In genomic region chr4:9898596-9899345, GRCh38 we compare ENCODE assay signal across 9 cellular contexts.
DNase-seq lines count a peak whose midpoint lies in the region; ATAC-seq, FAIRE-seq and TF ChIP-seq lines count a peak whose summit lies in the region.
"Had no signal": no experiment of that assay in that cellular context is flagged by ENCODE, and none has a peak within 500 bp of the region (broad histone marks: within the 10 kb centered on the region; RNA-seq: fewer than 3 reads in every experiment).

No MANE protein-coding gene starts in this region.

- no peaks in the 10 kb centered on the region for H4K20me1 ChIP-seq in K562 (replicated peaks; ENCODE audit: control insufficient read depth, insufficient read depth, low read length)
- H4K20me1 ChIP-seq in keratinocyte (ENCODE audit: control insufficient read depth, extremely low read depth, insufficient read depth, low read length), result no peaks in the 10 kb centered on the region

- CTCF ChIA-PET in K562 (lab: Yijun Ruan, JAX; ENCODE audit: low intra/inter-chr PET ratio), result interaction anchor here (1.0 kb wide), 1 partner anchor 116 kb away, joined by 4 read pairs; no protein-coding TSS in a partner anchor

- no peak overlapping the region for H2AFZ ChIP-seq in K562 (ENCODE audit: low read depth, low read length)
- no peak overlapping the region for H2AFZ ChIP-seq in keratinocyte (ENCODE audit: control insufficient read depth, low read length)

- H3K9ac ChIP-seq in K562 (ENCODE audit: insufficient read depth in 1 of 2, low read depth in 2 of 2, low read length in 2 of 2) (no peak overlapping the region), keratinocyte (ENCODE audit: control insufficient read depth, extremely low read depth, insufficient read depth, low read length) (no peak overlapping the region)

- H3K4me2 ChIP-seq in K562 (ENCODE audit: insufficient read depth, low read length), result no peak overlapping the region
- no peak overlapping the region for H3K4me2 ChIP-seq in keratinocyte (ENCODE audit: control insufficient read depth, extremely low read depth, insufficient read depth, low read depth, low read length)

- POLR2A ChIA-PET in K562 (lab: Yijun Ruan, JAX), result interaction anchor here (0.6 to 1.0 kb wide), 2 partner anchors 16 to 174 kb away, joined by 4 read pairs; no protein-coding TSS in a partner anchor

- dilution Hi-C loops in keratinocyte (cut with MboI; ENCODE audit: extremely low pct_ligation_motif_present, low sequenced_read_pairs), result no loop called here

- H3K9me1 ChIP-seq in K562 (ENCODE audit: control insufficient read depth, insufficient read depth, low read length) (no peaks in the 10 kb centered on the region), keratinocyte (ENCODE audit: control insufficient read depth, extremely low read depth, insufficient read depth, low read length) (no peaks in the 10 kb centered on the region)

- TF ChIP-seq CTCF in K562 (IDR thresholded peaks at IDR 0.05 in 2 of 3, conservative IDR thresholded peaks at IDR 0.05 in 1 of 3; ENCODE audit: insufficient read depth in 2 of 3, low read depth in 1 of 3, low read length in 3 of 3) (peak; percentile 53 to 66 (median 66)), keratinocyte (optimal IDR thresholded peaks at IDR 0.05 in 1 of 3, IDR thresholded peaks at IDR 0.05 in 1 of 3, conservative IDR thresholded peaks at IDR 0.05 in 1 of 3; ENCODE audit: extremely low read depth in 1 of 3, insufficient read depth in 2 of 3, low read length in 3 of 3) (peak in 2 of 3 experiments; percentile 27 to 40)

- BruUV-seq in K562 (replicated peaks; lab: Mats Ljungman, UMichigan), result no TSS peak

- in situ Hi-C loops in ACHN (cut with HindIII; ENCODE audit: low pct_ligation_motif_present, low pct_unique_long_range_greater_than_20kb, low sequenced_read_pairs), result no loop called here
- in situ Hi-C loops in HAP-1 (cut with MboI; ENCODE audit: low sequenced_read_pairs), result no loop called here
- in situ Hi-C loops in K562 (cut with MboI), result no loop called here

- H3K27ac ChIP-seq in K562 (ENCODE audit: extremely low read depth, low read depth, low read length) (no peak overlapping the region), keratinocyte (ENCODE audit: control insufficient read depth, insufficient read depth, low read length) (no peak overlapping the region)

- intact Hi-C loops in K562 (cut with micrococcal nuclease), result loop anchor here (1.0 to 10.0 kb wide), 3 partner anchors 119 to 194 kb away; no protein-coding TSS in a partner anchor

- no peak for TF ChIP-seq POLR2A in K562 (conservative IDR thresholded peaks at IDR 0.05)

- DNase-seq in ACHN (peak; percentile 16), HAP-1 (ENCODE audit: low spot score in 2 of 2) (peak; percentile 31 to 60), K562 (ENCODE audit: extremely low read depth in 1 of 4, low spot score in 3 of 4) (peak in 2 of 4 experiments; percentile 22 to 33), keratinocyte (ENCODE audit: low read depth, low spot score) (no peak), GM19238 (ENCODE audit: insufficient read length, low spot score) (no peak)
- DNase-seq: cerebellar nuclear complex had no signal

- H3K36me3 ChIP-seq in HAP-1 (replicated peaks), result no peaks in the 10 kb centered on the region
- H3K36me3 ChIP-seq in K562 (ENCODE audit: control insufficient read depth, insufficient read depth, low read length), result no peaks in the 10 kb centered on the region
- peaks cover 2 to 10% of the 10 kb centered on the region in 2 experiments for H3K36me3 ChIP-seq in keratinocyte (ENCODE audit: control insufficient read depth in 2 of 2, extremely low read depth in 1 of 2, insufficient read depth in 2 of 2, low read length in 2 of 2)

- H3K9me3 ChIP-seq in HAP-1, result no peaks in the 10 kb centered on the region
- no peaks in the 10 kb centered on the region for H3K9me3 ChIP-seq in K562 (replicated peaks; ENCODE audit: control insufficient read depth, insufficient read depth, low read depth, low read length)
- no peaks in the 10 kb centered on the region for H3K9me3 ChIP-seq in keratinocyte (ENCODE audit: control insufficient read depth, low read depth, low read length)

- TF ChIP-seq EP300 in K562 (IDR thresholded peaks at IDR 0.05; ENCODE audit: low read length), result no peak

- H3K4me3 ChIP-seq in HAP-1 (no peak overlapping the region), K562 (no peak overlapping the region), keratinocyte (ENCODE audit: control insufficient read depth in 2 of 3, extremely low read depth in 1 of 3, insufficient read depth in 2 of 3, low read depth in 1 of 3, low read length in 3 of 3) (no peak overlapping the region)

- FAIRE-seq in K562 (lab: Jason Lieb, UNC) (peak; percentile 19), keratinocyte (lab: Jason Lieb, UNC) (no peak)

- no peaks in the 10 kb centered on the region for H3K4me1 ChIP-seq in HAP-1
- no peaks in the 10 kb centered on the region; a peak in 1 of 5 replicates for H3K4me1 ChIP-seq in K562 (replicated peaks in 1 of 2; ENCODE audit: control insufficient read depth in 2 of 2, insufficient read depth in 2 of 2, low read length in 2 of 2)
- H3K4me1 ChIP-seq in keratinocyte (ENCODE audit: control insufficient read depth, extremely low read depth, insufficient read depth, low read length), result no peaks in the 10 kb centered on the region

- TF ChIP-seq RAD21 in K562 (CRISPR knock-in tag; conservative IDR thresholded peaks at IDR 0.05 in 1 of 2, IDR thresholded peaks at IDR 0.05 in 1 of 2), result peak; percentile 49 to 71

- no peaks in the 10 kb centered on the region for H3K27me3 ChIP-seq in HAP-1 (ENCODE audit: low read depth)
- H3K27me3 ChIP-seq in K562 (ENCODE audit: control insufficient read depth in 2 of 2, insufficient read depth in 2 of 2, low read length in 2 of 2), result peaks cover 0 to 5% of the 10 kb centered on the region in 2 experiments; a peak in 1 of 5 replicates
- H3K27me3 ChIP-seq in keratinocyte (ENCODE audit: control insufficient read depth, extremely low read depth, insufficient read depth, low read length), result no peaks in the 10 kb centered on the region

- WGBS in K562 (ENCODE audit: insufficient coverage, low coverage, missing lambda C conversion rate), result 1% methylated on average over 10 of the region's 10 CpGs

- no peaks in the 10 kb centered on the region for H3K79me2 ChIP-seq in K562 (ENCODE audit: control insufficient read depth, insufficient read depth, low read length)
- H3K79me2 ChIP-seq in keratinocyte (ENCODE audit: control insufficient read depth, insufficient read depth, low read length), result no peaks in the 10 kb centered on the region

- peak; percentile 90 for ATAC-seq in K562
- ATAC-seq in HG02642 (IDR thresholded peaks at IDR 0.05; ENCODE audit: poor library complexity, unreplicated experiment), result no peak
- no peak for ATAC-seq in HG03521 (IDR thresholded peaks at IDR 0.05; ENCODE audit: unreplicated experiment)
- ATAC-seq in GM21717 (IDR thresholded peaks at IDR 0.05; ENCODE audit: unreplicated experiment), result no peak

TF ChIP-seq in K562, 482 proteins besides CTCF, POLR2A, EP300 and RAD21:
- TF ChIP-seq HDGF (IDR thresholded peaks at IDR 0.05) (no peak), NRF1 (conservative IDR thresholded peaks at IDR 0.05 in 1 of 2, IDR thresholded peaks at IDR 0.05 in 1 of 2) (0 out of 4 replicates have a peak, but pooled peaks of 1 of the 2 experiments have one; percentile 23), LCOR (CRISPR knock-in tag; IDR thresholded peaks at IDR 0.05) (no peak), RCOR1 (IDR thresholded peaks at IDR 0.05; ENCODE audit: borderline replicate concordance in 1 of 2, low read depth in 2 of 2, low read length in 2 of 2) (peak in 1 of 2 experiments; percentile 29; a peak in 1 of 4 replicates), DEAF1 (CRISPR knock-in tag; IDR thresholded peaks at IDR 0.05) (peak; percentile 24; the same call in 1 of the 2 replicates)

Comparison
In these comparisons a context has a peak if more than half of its experiments do, and no peak if none do; other contexts are left out.
1. DNase-seq: peak in ACHN (single experiment) and HAP-1 (2 of 2); none in keratinocyte (single experiment) and GM19238 (single experiment).